21 cellular contexts compared by ENCODE assay signal in genomic region chr2:8663997-8664396, GRCh38. TPM values are rescaled to one million over a fixed set of nuclear protein-coding genes. Genes with fewer than 3 reads are reported as not detected.
DNase-seq lines count a peak whose midpoint lies in the region; ATAC-seq and TF ChIP-seq lines count a peak whose summit lies in the region.
"Had no signal": no experiment of that assay in that cellular context is flagged by ENCODE, and none has a peak within 500 bp of the region (broad histone marks: within the 10 kb centered on the region; RNA-seq: fewer than 3 reads in every experiment).

No MANE protein-coding gene starts in this region.

- no peak for TF ChIP-seq CTCF in IMR-90 (conservative IDR thresholded peaks at IDR 0.05; ENCODE audit: low read depth, low read length)

- no peak overlapping the region; the same call in 2 of the 3 replicates for H2BK15ac ChIP-seq in IMR-90 (ENCODE audit: low read depth, low read length)

- peak overlapping the region; percentile 37 for H2BK20ac ChIP-seq in IMR-90 (ENCODE audit: low read depth, low read length)

- no peaks in the 10 kb centered on the region for H3K9me3 Mint-ChIP-seq in activated naive CD8-positive, alpha-beta T cell treated with anti-CD3 and anti-CD28 coated beads, Interleukin-2, amount 50 U/mL, for 24 hours
- no peaks in the 10 kb centered on the region for H3K9me3 Mint-ChIP-seq in naive thymus-derived CD8-positive, alpha-beta T cell

- peak overlapping the region; percentile 66 for H3K4me2 ChIP-seq in BLaER1
- no peak overlapping the region for H3K4me2 ChIP-seq in IMR-90 (ENCODE audit: low read depth, low read length)

- POLR2A ChIA-PET in IMR-90 (lab: Charles Lee; ENCODE audit: unreplicated experiment) = no interaction called here
- POLR2A ChIA-PET in naive thymus-derived CD8-positive, alpha-beta T cell (lab: Charles Lee) = interaction anchor here (1.5 to 3.8 kb wide), 2 partner anchors 17 to 20 kb away, joined by 4 to 43 read pairs; partner anchors contain the start of gene ID2

- H2BK120ac ChIP-seq in IMR-90 (ENCODE audit: low read depth, low read length) = peak overlapping the region; percentile 52

- BruUV-seq in IMR-90 (replicated peaks; lab: Mats Ljungman, UMichigan) = no TSS peak

- no peak overlapping the region for H3K23ac ChIP-seq in IMR-90 (ENCODE audit: low read depth, low read length)

- DNase-seq in IMR-90 = no peak
- no peak for DNase-seq in activated naive CD8-positive, alpha-beta T cell treated with anti-CD3 and anti-CD28 coated beads, Interleukin-2, amount 50 U/mL, for 24 hours
- peak in 3 of 10 donors; percentile 33 to 61 (median 45) for DNase-seq in naive thymus-derived CD8-positive, alpha-beta T cell
- DNase-seq in H7 = no peak
- no peak for DNase-seq in stimulated activated CD4-positive, alpha-beta T cell treated with anti-CD3 and anti-CD28 coated beads, Interleukin-2, amount 100 ng/mL, for 24 hours
- DNase-seq: activated CD4-positive, CD25-positive, alpha-beta regulatory T cell treated with anti-CD3 and anti-CD28 coated beads, Interleukin-2, amount 50 U/mL, for 72 hours; activated naive CD4-positive, alpha-beta T cell; DND-41; foreskin keratinocyte; HCEC 1CT; hippocampal formation; MG63; NCI-H1436 treated with DMSO at 0.1 percent for 48 hours; NCI-H524 treated with DMSO at 0.1 percent for 48 hours; testis had no signal

- H4K20me1 ChIP-seq in BLaER1 (no peaks in the 10 kb centered on the region), IMR-90 (ENCODE audit: insufficient read depth, low read length) (no peaks in the 10 kb centered on the region)

- H3K56ac ChIP-seq in IMR-90 (ENCODE audit: extremely low read depth, insufficient read depth, low read length) = no peak overlapping the region

- H2AFZ ChIP-seq in IMR-90 (replicated peaks; ENCODE audit: low read length, poor library complexity) = peak overlapping the region; percentile 11

- no peak for TF ChIP-seq RAD21 in IMR-90 (IDR thresholded peaks at IDR 0.05; ENCODE audit: low read length)

- H3K27ac ChIP-seq in BLaER1 = no peak overlapping the region
- H3K27ac ChIP-seq in IMR-90 (ENCODE audit: insufficient read depth, low read length) = no peak overlapping the region
- H3K27ac ChIP-seq: ascending aorta, foreskin keratinocyte, ovary, testis had no signal

- H3K14ac ChIP-seq in IMR-90 (replicated peaks; ENCODE audit: low read depth, low read length) = no peak overlapping the region

- H3K4ac ChIP-seq in IMR-90 (ENCODE audit: low read depth, low read length) = peak overlapping the region; percentile 35; the same call in 1 of the 2 replicates

- in situ Hi-C loops in IMR-90 (cut with MboI; ENCODE audit: low sequenced_read_pairs) = no loop called here

- H4K5ac ChIP-seq in IMR-90 (ENCODE audit: low read depth, low read length) = no peak overlapping the region

- H3K27ac Mint-ChIP-seq in activated naive CD8-positive, alpha-beta T cell treated with anti-CD3 and anti-CD28 coated beads, Interleukin-2, amount 50 U/mL, for 24 hours = peak overlapping the region; percentile 37
- peak overlapping the region in 8 of 10 donors; percentile 2 to 84 (median 60) for H3K27ac Mint-ChIP-seq in naive thymus-derived CD8-positive, alpha-beta T cell
- H3K27ac Mint-ChIP-seq: activated CD8-positive, alpha-beta memory T cell treated with anti-CD3 and anti-CD28 coated beads, Interleukin-2, amount 10 ng/mL, durations not matched to agents 7 days and 5 days had no signal

- no peaks in the 10 kb centered on the region for H3K36me3 Mint-ChIP-seq in activated naive CD8-positive, alpha-beta T cell treated with anti-CD3 and anti-CD28 coated beads, Interleukin-2, amount 50 U/mL, for 24 hours (ENCODE audit: low read depth)
- H3K36me3 Mint-ChIP-seq in naive thymus-derived CD8-positive, alpha-beta T cell = no peaks in the 10 kb centered on the region
- H3K36me3 Mint-ChIP-seq: activated CD8-positive, alpha-beta memory T cell treated with anti-CD3 and anti-CD28 coated beads, Interleukin-2, amount 10 ng/mL, durations not matched to agents 7 days and 5 days had no signal

- intact Hi-C loops in IMR-90 (cut with micrococcal nuclease) = no loop called here

- WGBS in IMR-90 (ENCODE audit: extremely low coverage in 2 of 2, insufficient read length in 1 of 2), 2 experiments = 91% methylated on average over 5 of the region's 13 CpGs; no CpG with 5 or more reads in 1 of the 2 experiments

- H2AK9ac ChIP-seq in IMR-90 (replicated peaks; ENCODE audit: low read depth, low read length, poor library complexity) = peak overlapping the region; percentile 75

- H3K4me3 ChIP-seq in BLaER1 = no peak overlapping the region
- H3K4me3 ChIP-seq in IMR-90 (ENCODE audit: insufficient read depth, low read depth, low read length) = no peak overlapping the region
- H3K4me3 ChIP-seq in H7 (ENCODE audit: insufficient read depth, low read depth, low read length) = no peak overlapping the region
- H3K4me3 ChIP-seq: ascending aorta, MG63, ovary, testis had no signal

- H4K91ac ChIP-seq in IMR-90 (ENCODE audit: insufficient read depth, low read depth, low read length) = peak overlapping the region; percentile 61; the same call in 1 of the 2 replicates

- H3K9ac ChIP-seq in BLaER1 (no peak overlapping the region), IMR-90 (ENCODE audit: low read depth, low read length) (no peak overlapping the region)

- H2AK5ac ChIP-seq in IMR-90 (ENCODE audit: low read depth, low read length) = peak overlapping the region; percentile 82; the same call in 1 of the 2 replicates

- CTCF ChIA-PET in IMR-90 (lab: Yijun Ruan, JAX) = no interaction called here

- peaks cover 22% of the 10 kb centered on the region for H3K27me3 Mint-ChIP-seq in activated naive CD8-positive, alpha-beta T cell treated with anti-CD3 and anti-CD28 coated beads, Interleukin-2, amount 50 U/mL, for 24 hours
- peaks cover 8 to 29% (median 12%) of the 10 kb centered on the region in 5 donors for H3K27me3 Mint-ChIP-seq in naive thymus-derived CD8-positive, alpha-beta T cell

- H3K4me3 Mint-ChIP-seq in activated naive CD8-positive, alpha-beta T cell treated with anti-CD3 and anti-CD28 coated beads, Interleukin-2, amount 50 U/mL, for 24 hours = no peak overlapping the region
- peak overlapping the region in 8 of 10 donors; percentile 39 to 85 (median 58) for H3K4me3 Mint-ChIP-seq in naive thymus-derived CD8-positive, alpha-beta T cell
- H3K4me3 Mint-ChIP-seq: activated CD8-positive, alpha-beta memory T cell treated with anti-CD3 and anti-CD28 coated beads, Interleukin-2, amount 10 ng/mL, durations not matched to agents 7 days and 5 days had no signal

- dilution Hi-C loops in IMR-90 (cut with HindIII; ENCODE audit: low sequenced_read_pairs, unreplicated experiment) = no loop called here

- TF ChIP-seq POLR2A in IMR-90 (IDR thresholded peaks at IDR 0.05; ENCODE audit: low read depth, low read length) = no peak

- no peak for ATAC-seq in IMR-90 (ENCODE audit: low read depth)
- ATAC-seq in activated naive CD8-positive, alpha-beta T cell treated with anti-CD3 and anti-CD28 coated beads, Interleukin-2, amount 50 U/mL, for 24 hours = no peak
- ATAC-seq in naive thymus-derived CD8-positive, alpha-beta T cell = peak; percentile 32 to 56
- no peak for ATAC-seq in GM21515 (IDR thresholded peaks at IDR 0.05; ENCODE audit: unreplicated experiment)
- ATAC-seq: foreskin keratinocyte, right cardiac atrium had no signal

- H3K4me1 ChIP-seq in BLaER1 (peaks cover 50% of the 10 kb centered on the region), IMR-90 (ENCODE audit: control insufficient read depth, insufficient read depth, low read length) (peaks cover 16% of the 10 kb centered on the region)
- H3K4me1 ChIP-seq: foreskin keratinocyte had no signal

- H3K18ac ChIP-seq in IMR-90 (ENCODE audit: low read depth, low read length) = 0 out of 2 replicates have a peak overlapping the region, but pooled peaks have one; percentile 14

- H3K36me3 ChIP-seq in BLaER1 (no peaks in the 10 kb centered on the region), IMR-90 (ENCODE audit: control insufficient read depth, insufficient read depth, low read length) (no peaks in the 10 kb centered on the region), H7 (replicated peaks; ENCODE audit: control insufficient read depth, insufficient read depth, low read length) (no peaks in the 10 kb centered on the region)
- H3K36me3 ChIP-seq: ascending aorta, MG63, ovary had no signal

- H3K79me1 ChIP-seq in IMR-90 (ENCODE audit: low read depth in 1 of 2, low read length in 2 of 2) = no peaks in the 10 kb centered on the region

- H3K9me1 ChIP-seq in IMR-90 (ENCODE audit: insufficient read depth, low read length) = peaks cover 11% of the 10 kb centered on the region; the same call in 1 of the 2 replicates

- H3K27me3 ChIP-seq in BLaER1 (no peaks in the 10 kb centered on the region), IMR-90 (ENCODE audit: control insufficient read depth, insufficient read depth, low read length) (no peaks in the 10 kb centered on the region), H7 (ENCODE audit: control insufficient read depth, insufficient read depth, low read length) (no peaks in the 10 kb centered on the region)
- H3K27me3 ChIP-seq: ascending aorta, foreskin keratinocyte, MG63, ovary, testis had no signal

- peaks cover 33% of the 10 kb centered on the region for H3K4me1 Mint-ChIP-seq in activated naive CD8-positive, alpha-beta T cell treated with anti-CD3 and anti-CD28 coated beads, Interleukin-2, amount 50 U/mL, for 24 hours
- H3K4me1 Mint-ChIP-seq in naive thymus-derived CD8-positive, alpha-beta T cell = peaks cover 15 to 39% (median 30%) of the 10 kb centered on the region in 4 donors

- no peak overlapping the region for H4K8ac ChIP-seq in IMR-90 (ENCODE audit: low read depth in 2 of 2, low read length in 2 of 2)

- H3K9me3 ChIP-seq in BLaER1 = no peaks in the 10 kb centered on the region
- H3K9me3 ChIP-seq in IMR-90 (ENCODE audit: control insufficient read depth, insufficient read depth, low read length) = no peaks in the 10 kb centered on the region
- H3K9me3 ChIP-seq: ascending aorta, MG63, ovary, testis had no signal

- H2BK5ac ChIP-seq in IMR-90 (ENCODE audit: low read depth, low read length, poor library complexity, severe bottlenecking) = no peak overlapping the region

TF ChIP-seq in IMR-90, 13 proteins besides CTCF, POLR2A, EP300 and RAD21 (continues in another document):
- TF ChIP-seq CEBPB (IDR thresholded peaks at IDR 0.05; ENCODE audit: low read depth, low read length) (no peak), MAZ (IDR thresholded peaks at IDR 0.05; ENCODE audit: borderline replicate concordance, low read depth, low read length) (no peak), CHD1 (IDR thresholded peaks at IDR 0.05; ENCODE audit: low read depth, low read length) (no peak), MAFK (IDR thresholded peaks at IDR 0.05; ENCODE audit: low read depth, low read length) (no peak), FOS (IDR thresholded peaks at IDR 0.05; ENCODE audit: low read depth, low read length) (no peak), NFE2L2 (IDR thresholded peaks at IDR 0.05; ENCODE audit: low read depth, low read length) (no peak)

RNA-seq across cellular contexts. Expression of gene ID2, which starts 17.9 kb away (rescaled TPM):
- 389 and 431 TPM in 2 replicates for total RNA-seq in IMR-90 (2012; rRNA removed)
- polyA plus RNA-seq in IMR-90 (2012; rRNA removed) = 264 and 399 TPM in 2 replicates
- polyA plus RNA-seq in IMR-90 (2012; cell fraction: cytosol; rRNA removed) = 1,308 and 1,433 TPM in 2 replicates
- 1,141 and 1,720 TPM in 2 replicates for polyA plus RNA-seq in IMR-90 (2012; cell fraction: nucleus; rRNA removed; ENCODE audit: low replicate concordance)
- total RNA-seq in naive thymus-derived CD8-positive, alpha-beta T cell = 10 to 100 TPM; 67.1 to 67.6 TPM
- polyA plus RNA-seq in naive thymus-derived CD8-positive, alpha-beta T cell = 100 to 1,000 TPM; 368 to 630 (median 479) TPM
- 38.7 and 58.2 TPM in 2 replicates for total RNA-seq in H7 (2014; rRNA removed; shearing (Covaris generic))

Comparison
In these comparisons a context has a peak if more than half of its experiments do, and no peak if none do; other contexts are left out.
1. ATAC-seq: peak in naive thymus-derived CD8-positive, alpha-beta T cell (2 of 2); none in IMR-90 (single experiment), activated naive CD8-positive, alpha-beta T cell treated with anti-CD3 and anti-CD28 coated beads, Interleukin-2, amount 50 U/mL, for 24 hours (single experiment) and GM21515 (single experiment).